Comparison of ENCODE assay signal across 14 cellular contexts in genomic region chr12:105189293-105189692, GRCh38. TPM values are rescaled to one million over a fixed set of nuclear protein-coding genes. Genes with fewer than 3 reads are reported as not detected.
DNase-seq lines count a peak whose midpoint lies in the region; ATAC-seq and TF ChIP-seq lines count a peak whose summit lies in the region.
"Had no signal": no experiment of that assay in that cellular context is flagged by ENCODE, and none has a peak within 500 bp of the region (broad histone marks: within the 10 kb centered on the region; RNA-seq: fewer than 3 reads in every experiment).

No MANE protein-coding gene starts in this region.

- in situ Hi-C loops in GM23248 (cut with MboI) = no loop called here

- no peaks in the 10 kb centered on the region for H3K9me3 Mint-ChIP-seq in activated CD4-positive, alpha-beta memory T cell treated with anti-CD3 and anti-CD28 coated beads for 36 hours
- no peaks in the 10 kb centered on the region for H3K9me3 Mint-ChIP-seq in activated CD4-positive, alpha-beta memory T cell treated with anti-CD3 and anti-CD28 coated beads, Interleukin-2, amount 10 ng/mL, durations not matched to agents 7 days and 5 days
- H3K9me3 Mint-ChIP-seq in activated naive CD8-positive, alpha-beta T cell treated with anti-CD3 and anti-CD28 coated beads, Interleukin-2, amount 50 U/mL, for 24 hours = no peaks in the 10 kb centered on the region
- H3K9me3 Mint-ChIP-seq in activated CD8-positive, alpha-beta T cell treated with anti-CD3 and anti-CD28 coated beads, Interleukin-2, amount 10 ng/mL, durations not matched to agents 7 days and 5 days (ENCODE audit: insufficient read depth) = no peaks in the 10 kb centered on the region
- H3K9me3 Mint-ChIP-seq: CD4-positive, alpha-beta memory T cell had no signal

- H3K36me3 ChIP-seq in GM23248 (ENCODE audit: low read depth) (peaks cover 83% of the 10 kb centered on the region), neutrophil (peaks cover 98% of the 10 kb centered on the region)

- H3K4me1 Mint-ChIP-seq in activated CD4-positive, alpha-beta memory T cell treated with anti-CD3 and anti-CD28 coated beads for 36 hours (ENCODE audit: low read depth) = peaks cover 4% of the 10 kb centered on the region
- H3K4me1 Mint-ChIP-seq in activated CD4-positive, alpha-beta memory T cell treated with anti-CD3 and anti-CD28 coated beads, Interleukin-2, amount 10 ng/mL, durations not matched to agents 7 days and 5 days = no peaks in the 10 kb centered on the region
- no peaks in the 10 kb centered on the region for H3K4me1 Mint-ChIP-seq in activated naive CD8-positive, alpha-beta T cell treated with anti-CD3 and anti-CD28 coated beads, Interleukin-2, amount 50 U/mL, for 24 hours
- H3K4me1 Mint-ChIP-seq in activated CD8-positive, alpha-beta T cell treated with anti-CD3 and anti-CD28 coated beads, Interleukin-2, amount 10 ng/mL, durations not matched to agents 7 days and 5 days (ENCODE audit: low read depth) = no peaks in the 10 kb centered on the region
- H3K4me1 Mint-ChIP-seq: H9 had no signal

- TF ChIP-seq CTCF in neutrophil (IDR thresholded peaks at IDR 0.05) = no peak

- no peak overlapping the region for H3K4me2 ChIP-seq in GM23248 (ENCODE audit: unreplicated experiment)

- peaks cover 93% of the 10 kb centered on the region for H3F3A ChIP-seq in GM23248 (ENCODE audit: insufficient read depth)

- H3K27ac ChIP-seq in GM23248 (peak overlapping the region; percentile 12; the same call in 1 of the 2 replicates), neutrophil (peak overlapping the region; percentile 20)
- H3K27ac ChIP-seq: C4-2B had no signal

- H3K9me2 ChIP-seq in GM23248 (ENCODE audit: insufficient read depth) = no peaks in the 10 kb centered on the region

- peak overlapping the region; percentile 11 for H3K27ac Mint-ChIP-seq in activated CD4-positive, alpha-beta memory T cell treated with anti-CD3 and anti-CD28 coated beads for 36 hours
- no peak overlapping the region for H3K27ac Mint-ChIP-seq in activated CD4-positive, alpha-beta memory T cell treated with anti-CD3 and anti-CD28 coated beads, Interleukin-2, amount 10 ng/mL, durations not matched to agents 7 days and 5 days
- H3K27ac Mint-ChIP-seq in activated naive CD8-positive, alpha-beta T cell treated with anti-CD3 and anti-CD28 coated beads, Interleukin-2, amount 50 U/mL, for 24 hours = peak overlapping the region; percentile 3
- no peak overlapping the region for H3K27ac Mint-ChIP-seq in activated CD8-positive, alpha-beta T cell treated with anti-CD3 and anti-CD28 coated beads, Interleukin-2, amount 10 ng/mL, durations not matched to agents 7 days and 5 days
- H3K27ac Mint-ChIP-seq: CD4-positive, alpha-beta memory T cell had no signal

- H3K9me3 ChIP-seq in GM23248 (ENCODE audit: low read depth) = no peaks in the 10 kb centered on the region
- no peaks in the 10 kb centered on the region for H3K9me3 ChIP-seq in neutrophil
- H3K9me3 ChIP-seq: BE2C had no signal

- H3K9ac ChIP-seq in GM23248 = no peak overlapping the region

- H3K27me3 Mint-ChIP-seq in activated CD4-positive, alpha-beta memory T cell treated with anti-CD3 and anti-CD28 coated beads for 36 hours = no peaks in the 10 kb centered on the region
- no peaks in the 10 kb centered on the region for H3K27me3 Mint-ChIP-seq in activated CD4-positive, alpha-beta memory T cell treated with anti-CD3 and anti-CD28 coated beads, Interleukin-2, amount 10 ng/mL, durations not matched to agents 7 days and 5 days
- no peaks in the 10 kb centered on the region for H3K27me3 Mint-ChIP-seq in activated naive CD8-positive, alpha-beta T cell treated with anti-CD3 and anti-CD28 coated beads, Interleukin-2, amount 50 U/mL, for 24 hours
- H3K27me3 Mint-ChIP-seq in activated CD8-positive, alpha-beta T cell treated with anti-CD3 and anti-CD28 coated beads, Interleukin-2, amount 10 ng/mL, durations not matched to agents 7 days and 5 days (ENCODE audit: low read depth) = no peaks in the 10 kb centered on the region
- H3K27me3 Mint-ChIP-seq: CD4-positive, alpha-beta memory T cell had no signal

- intact Hi-C loops in activated CD4-positive, alpha-beta memory T cell treated with anti-CD3 and anti-CD28 coated beads for 36 hours (cut with micrococcal nuclease) = no loop called here

- H3K79me2 ChIP-seq in GM23248 (ENCODE audit: insufficient read depth) = peaks cover 20% of the 10 kb centered on the region

- H3K27me3 ChIP-seq in GM23248 (replicated peaks; ENCODE audit: insufficient read depth) = no peaks in the 10 kb centered on the region
- no peaks in the 10 kb centered on the region for H3K27me3 ChIP-seq in neutrophil
- H3K27me3 ChIP-seq: BE2C had no signal

- WGBS in GM23248 (ENCODE audit: low coverage in 1 of 2, low lambda C conversion rate in 2 of 2, missing lambda C conversion rate in 2 of 2), 2 experiments = 78 to 79% methylated on average over 6 of the region's 6 CpGs

- H3K4me1 ChIP-seq in GM23248 (ENCODE audit: insufficient read depth) = no peaks in the 10 kb centered on the region
- H3K4me1 ChIP-seq in neutrophil (ENCODE audit: control insufficient read depth in 1 of 2, insufficient read depth in 1 of 2, low read depth in 1 of 2, low read length in 1 of 2) = no peaks in the 10 kb centered on the region

- no peak overlapping the region for H3K4me3 ChIP-seq in GM23248
- H3K4me3 ChIP-seq in neutrophil (ENCODE audit: low read depth in 1 of 2, low read length in 1 of 2) = no peak overlapping the region
- H3K4me3 ChIP-seq: GM12878 had no signal

- POLR2A ChIA-PET in activated CD4-positive, alpha-beta memory T cell treated with anti-CD3 and anti-CD28 coated beads for 36 hours (lab: Charles Lee) = no interaction called here
- POLR2A ChIA-PET in activated CD4-positive, alpha-beta memory T cell treated with anti-CD3 and anti-CD28 coated beads, Interleukin-2, amount 10 ng/mL, durations not matched to agents 7 days and 5 days (lab: Charles Lee) = interaction anchor here (0.6 to 1.0 kb wide), 2 partner anchors 13 to 62 kb away, joined by 3 read pairs; no protein-coding TSS in a partner anchor
- POLR2A ChIA-PET in activated CD8-positive, alpha-beta T cell treated with anti-CD3 and anti-CD28 coated beads, Interleukin-2, amount 10 ng/mL, durations not matched to agents 7 days and 5 days (lab: Charles Lee) = no interaction called here

- no peak for ATAC-seq in activated naive CD8-positive, alpha-beta T cell treated with anti-CD3 and anti-CD28 coated beads, Interleukin-2, amount 50 U/mL, for 24 hours
- ATAC-seq in activated CD8-positive, alpha-beta T cell treated with anti-CD3 and anti-CD28 coated beads, Interleukin-2, amount 10 ng/mL, durations not matched to agents 7 days and 5 days = no peak
- ATAC-seq: GM12878 had no signal

- no peak for DNase-seq in activated CD4-positive, alpha-beta memory T cell treated with anti-CD3 and anti-CD28 coated beads for 36 hours
- DNase-seq in activated CD4-positive, alpha-beta memory T cell treated with anti-CD3 and anti-CD28 coated beads, Interleukin-2, amount 10 ng/mL, durations not matched to agents 7 days and 5 days = no peak
- no peak for DNase-seq in GM23248
- no peak for DNase-seq in activated naive CD8-positive, alpha-beta T cell treated with anti-CD3 and anti-CD28 coated beads, Interleukin-2, amount 50 U/mL, for 24 hours
- no peak for DNase-seq in activated CD8-positive, alpha-beta T cell treated with anti-CD3 and anti-CD28 coated beads, Interleukin-2, amount 10 ng/mL, durations not matched to agents 7 days and 5 days
- DNase-seq in MV-4-11 (lab: John Stamatoyannopoulos, UW) = no peak
- DNase-seq: BE2C; CD4-positive, alpha-beta memory T cell; DMS79; GOT3; H9 had no signal

- H3K36me3 Mint-ChIP-seq in activated CD4-positive, alpha-beta memory T cell treated with anti-CD3 and anti-CD28 coated beads for 36 hours = peaks cover 41% of the 10 kb centered on the region
- H3K36me3 Mint-ChIP-seq in activated CD4-positive, alpha-beta memory T cell treated with anti-CD3 and anti-CD28 coated beads, Interleukin-2, amount 10 ng/mL, durations not matched to agents 7 days and 5 days (ENCODE audit: low read depth) = peaks cover 77% of the 10 kb centered on the region
- peaks cover 45% of the 10 kb centered on the region for H3K36me3 Mint-ChIP-seq in activated naive CD8-positive, alpha-beta T cell treated with anti-CD3 and anti-CD28 coated beads, Interleukin-2, amount 50 U/mL, for 24 hours (ENCODE audit: low read depth)
- peaks cover 57% of the 10 kb centered on the region for H3K36me3 Mint-ChIP-seq in activated CD8-positive, alpha-beta T cell treated with anti-CD3 and anti-CD28 coated beads, Interleukin-2, amount 10 ng/mL, durations not matched to agents 7 days and 5 days (ENCODE audit: low read depth)

- H2AFZ ChIP-seq in GM23248 = no peak overlapping the region

- H4K20me1 ChIP-seq in GM23248 (ENCODE audit: insufficient read depth) = no peaks in the 10 kb centered on the region

- CTCF ChIA-PET in activated CD4-positive, alpha-beta memory T cell treated with anti-CD3 and anti-CD28 coated beads for 36 hours (lab: Charles Lee) = no interaction called here
- CTCF ChIA-PET in activated CD4-positive, alpha-beta memory T cell treated with anti-CD3 and anti-CD28 coated beads, Interleukin-2, amount 10 ng/mL, durations not matched to agents 7 days and 5 days (lab: Charles Lee) = no interaction called here
- CTCF ChIA-PET in activated CD8-positive, alpha-beta T cell treated with anti-CD3 and anti-CD28 coated beads, Interleukin-2, amount 10 ng/mL, durations not matched to agents 7 days and 5 days (lab: Charles Lee) = no interaction called here

- no peak overlapping the region for H3K4me3 Mint-ChIP-seq in activated CD4-positive, alpha-beta memory T cell treated with anti-CD3 and anti-CD28 coated beads for 36 hours
- H3K4me3 Mint-ChIP-seq in activated CD4-positive, alpha-beta memory T cell treated with anti-CD3 and anti-CD28 coated beads, Interleukin-2, amount 10 ng/mL, durations not matched to agents 7 days and 5 days = no peak overlapping the region
- no peak overlapping the region for H3K4me3 Mint-ChIP-seq in activated naive CD8-positive, alpha-beta T cell treated with anti-CD3 and anti-CD28 coated beads, Interleukin-2, amount 50 U/mL, for 24 hours
- no peak overlapping the region for H3K4me3 Mint-ChIP-seq in activated CD8-positive, alpha-beta T cell treated with anti-CD3 and anti-CD28 coated beads, Interleukin-2, amount 10 ng/mL, durations not matched to agents 7 days and 5 days
- H3K4me3 Mint-ChIP-seq: CD4-positive, alpha-beta memory T cell; H9 had no signal

RNA-seq across cellular contexts. Expression of gene APPL2, which starts 46.7 kb away (rescaled TPM):
- total RNA-seq in activated CD4-positive, alpha-beta memory T cell treated with anti-CD3 and anti-CD28 coated beads for 36 hours = 10 to 100 TPM; 21.4 to 21.5 TPM
- 10 to 100 TPM; 32.2 to 34.2 TPM for total RNA-seq in activated CD4-positive, alpha-beta memory T cell treated with anti-CD3 and anti-CD28 coated beads, Interleukin-2, amount 10 ng/mL, durations not matched to agents 7 days and 5 days
- total RNA-seq in GM23248 (2014; rRNA removed; shearing (Covaris generic)) = 76.8 and 83.0 TPM in 2 replicates
- 119 and 122 TPM in 2 replicates for polyA plus RNA-seq in GM23248 (2016; fragmentation: Nextera tagmentation; extraction: Ambion mirVana)
- total RNA-seq in activated CD8-positive, alpha-beta T cell treated with anti-CD3 and anti-CD28 coated beads, Interleukin-2, amount 10 ng/mL, durations not matched to agents 7 days and 5 days = 10 to 100 TPM; 19.0 to 20.4 TPM

Comparison
In these comparisons a context has a peak if more than half of its experiments do, and no peak if none do; other contexts are left out.
1. H3K27ac Mint-ChIP-seq: peak in activated CD4-positive, alpha-beta memory T cell treated with anti-CD3 and anti-CD28 coated beads for 36 hours (single experiment) and activated naive CD8-positive, alpha-beta T cell treated with anti-CD3 and anti-CD28 coated beads, Interleukin-2, amount 50 U/mL, for 24 hours (single experiment); none in activated CD4-positive, alpha-beta memory T cell treated with anti-CD3 and anti-CD28 coated beads, Interleukin-2, amount 10 ng/mL, durations not matched to agents 7 days and 5 days (single experiment) and activated CD8-positive, alpha-beta T cell treated with anti-CD3 and anti-CD28 coated beads, Interleukin-2, amount 10 ng/mL, durations not matched to agents 7 days and 5 days (single experiment).